ENCODE assay signal across 1 cellular context in genomic region chr16:67428146-67428731, GRCh38.
TF ChIP-seq lines count a peak whose summit lies in the region.

No MANE protein-coding gene starts in this region.

TF ChIP-seq in HepG2, 621 proteins besides CTCF, POLR2A, EP300 and RAD21 (continued from another document):
- TF ChIP-seq, protein P1, sequence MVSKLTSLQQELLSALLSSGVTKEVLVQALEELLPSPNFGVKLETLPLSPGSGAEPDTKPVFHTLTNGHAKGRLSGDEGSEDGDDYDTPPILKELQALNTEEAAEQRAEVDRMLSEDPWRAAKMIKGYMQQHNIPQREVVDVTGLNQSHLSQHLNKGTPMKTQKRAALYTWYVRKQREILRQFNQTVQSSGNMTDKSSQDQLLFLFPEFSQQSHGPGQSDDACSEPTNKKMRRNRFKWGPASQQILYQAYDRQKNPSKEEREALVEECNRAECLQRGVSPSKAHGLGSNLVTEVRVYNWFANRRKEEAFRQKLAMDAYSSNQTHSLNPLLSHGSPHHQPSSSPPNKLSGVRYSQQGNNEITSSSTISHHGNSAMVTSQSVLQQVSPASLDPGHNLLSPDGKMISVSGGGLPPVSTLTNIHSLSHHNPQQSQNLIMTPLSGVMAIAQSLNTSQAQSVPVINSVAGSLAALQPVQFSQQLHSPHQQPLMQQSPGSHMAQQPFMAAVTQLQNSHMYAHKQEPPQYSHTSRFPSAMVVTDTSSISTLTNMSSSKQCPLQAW (CRISPR knock-in tag; IDR thresholded peaks at IDR 0.05), result peak; percentile 63; the same call in 1 of the 2 replicates
- TF ChIP-seq KDM3A (CRISPR knock-in tag; IDR thresholded peaks at IDR 0.05; ENCODE audit: low read depth) (0 out of 2 replicates have a peak, but pooled peaks have one; percentile 55), ZSCAN25 (CRISPR knock-in tag; IDR thresholded peaks at IDR 0.05) (peak; percentile 76; the same call in 1 of the 2 replicates), ZNF121 (CRISPR knock-in tag; IDR thresholded peaks at IDR 0.05) (0 out of 2 replicates have a peak, but pooled peaks have one; percentile 7), KLF6 (CRISPR knock-in tag; IDR thresholded peaks at IDR 0.05) (peak; percentile 56; the same call in 1 of the 2 replicates), ZNF446 (CRISPR knock-in tag; IDR thresholded peaks at IDR 0.05) (peak; percentile 73; the same call in 1 of the 2 replicates), ZSCAN21 (CRISPR knock-in tag; IDR thresholded peaks at IDR 0.05; ENCODE audit: borderline replicate concordance) (0 out of 2 replicates have a peak, but pooled peaks have one; percentile 7), ZNF331 (CRISPR knock-in tag; IDR thresholded peaks at IDR 0.05) (0 out of 2 replicates have a peak, but pooled peaks have one; percentile 13), ZBTB33 (CRISPR knock-in tag; IDR thresholded peaks at IDR 0.05) (peak; percentile 6; the same call in 1 of the 2 replicates), BORCS8-MEF2B (CRISPR knock-in tag; IDR thresholded peaks at IDR 0.05) (peak; percentile 19; the same call in 1 of the 2 replicates), GPN1 (CRISPR knock-in tag; IDR thresholded peaks at IDR 0.05; ENCODE audit: borderline replicate concordance) (no peak), ISX (CRISPR knock-in tag; conservative IDR thresholded peaks at IDR 0.05) (no peak), NFATC3 (CRISPR knock-in tag; IDR thresholded peaks at IDR 0.05) (peak; percentile 43; the same call in 1 of the 2 replicates), ZNF543 (CRISPR knock-in tag; IDR thresholded peaks at IDR 0.05) (no peak), FIP1L1 (IDR thresholded peaks at IDR 0.05; ENCODE audit: borderline replicate concordance, insufficient read depth, low read depth, low read length) (no peak), ARID5B (CRISPR knock-in tag; IDR thresholded peaks at IDR 0.05) (0 out of 2 replicates have a peak, but pooled peaks have one; percentile 46)
- TF ChIP-seq, protein P2, sequence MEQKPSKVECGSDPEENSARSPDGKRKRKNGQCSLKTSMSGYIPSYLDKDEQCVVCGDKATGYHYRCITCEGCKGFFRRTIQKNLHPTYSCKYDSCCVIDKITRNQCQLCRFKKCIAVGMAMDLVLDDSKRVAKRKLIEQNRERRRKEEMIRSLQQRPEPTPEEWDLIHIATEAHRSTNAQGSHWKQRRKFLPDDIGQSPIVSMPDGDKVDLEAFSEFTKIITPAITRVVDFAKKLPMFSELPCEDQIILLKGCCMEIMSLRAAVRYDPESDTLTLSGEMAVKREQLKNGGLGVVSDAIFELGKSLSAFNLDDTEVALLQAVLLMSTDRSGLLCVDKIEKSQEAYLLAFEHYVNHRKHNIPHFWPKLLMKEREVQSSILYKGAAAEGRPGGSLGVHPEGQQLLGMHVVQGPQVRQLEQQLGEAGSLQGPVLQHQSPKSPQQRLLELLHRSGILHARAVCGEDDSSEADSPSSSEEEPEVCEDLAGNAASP (CRISPR knock-in tag; IDR thresholded peaks at IDR 0.05; ENCODE audit: borderline replicate concordance), result peak; percentile 76
- TF ChIP-seq, protein P3, sequence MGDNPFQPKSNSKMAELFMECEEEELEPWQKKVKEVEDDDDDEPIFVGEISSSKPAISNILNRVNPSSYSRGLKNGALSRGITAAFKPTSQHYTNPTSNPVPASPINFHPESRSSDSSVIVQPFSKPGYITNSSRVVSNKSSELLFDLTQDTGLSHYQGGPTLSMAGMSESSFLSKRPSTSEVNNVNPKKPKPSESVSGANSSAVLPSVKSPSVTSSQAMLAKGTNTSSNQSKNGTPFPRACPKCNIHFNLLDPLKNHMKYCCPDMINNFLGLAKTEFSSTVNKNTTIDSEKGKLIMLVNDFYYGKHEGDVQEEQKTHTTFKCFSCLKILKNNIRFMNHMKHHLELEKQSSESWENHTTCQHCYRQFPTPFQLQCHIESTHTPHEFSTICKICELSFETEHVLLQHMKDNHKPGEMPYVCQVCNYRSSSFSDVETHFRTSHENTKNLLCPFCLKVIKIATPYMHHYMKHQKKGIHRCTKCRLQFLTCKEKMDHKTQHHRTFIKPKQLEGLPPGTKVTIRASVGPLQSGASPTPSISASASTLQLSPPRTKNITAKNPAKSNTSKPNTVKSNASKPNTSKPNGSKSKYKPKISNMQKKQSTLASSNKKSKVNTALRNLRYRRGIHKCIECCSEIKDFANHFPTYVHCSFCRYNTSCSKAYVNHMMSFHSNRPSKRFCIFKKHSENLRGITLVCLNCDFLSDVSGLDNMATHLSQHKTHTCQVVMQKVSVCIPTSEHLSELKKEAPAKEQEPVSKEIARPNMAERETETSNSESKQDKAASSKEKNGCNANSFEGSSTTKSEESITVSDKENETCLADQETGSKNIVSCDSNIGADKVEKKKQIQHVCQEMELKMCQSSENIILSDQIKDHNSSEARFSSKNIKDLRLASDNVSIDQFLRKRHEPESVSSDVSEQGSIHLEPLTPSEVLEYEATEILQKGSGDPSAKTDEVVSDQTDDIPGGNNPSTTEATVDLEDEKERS (CRISPR knock-in tag; IDR thresholded peaks at IDR 0.05), result no peak
- TF ChIP-seq, protein P4, sequence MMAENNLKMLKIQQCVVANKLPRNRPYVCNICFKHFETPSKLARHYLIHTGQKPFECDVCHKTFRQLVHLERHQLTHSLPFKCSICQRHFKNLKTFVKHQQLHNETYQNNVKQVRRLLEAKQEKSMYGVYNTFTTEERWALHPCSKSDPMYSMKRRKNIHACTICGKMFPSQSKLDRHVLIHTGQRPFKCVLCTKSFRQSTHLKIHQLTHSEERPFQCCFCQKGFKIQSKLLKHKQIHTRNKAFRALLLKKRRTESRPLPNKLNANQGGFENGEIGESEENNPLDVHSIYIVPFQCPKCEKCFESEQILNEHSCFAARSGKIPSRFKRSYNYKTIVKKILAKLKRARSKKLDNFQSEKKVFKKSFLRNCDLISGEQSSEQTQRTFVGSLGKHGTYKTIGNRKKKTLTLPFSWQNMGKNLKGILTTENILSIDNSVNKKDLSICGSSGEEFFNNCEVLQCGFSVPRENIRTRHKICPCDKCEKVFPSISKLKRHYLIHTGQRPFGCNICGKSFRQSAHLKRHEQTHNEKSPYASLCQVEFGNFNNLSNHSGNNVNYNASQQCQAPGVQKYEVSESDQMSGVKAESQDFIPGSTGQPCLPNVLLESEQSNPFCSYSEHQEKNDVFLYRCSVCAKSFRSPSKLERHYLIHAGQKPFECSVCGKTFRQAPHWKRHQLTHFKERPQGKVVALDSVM (CRISPR knock-in tag; IDR thresholded peaks at IDR 0.05), result peak; percentile 91
- TF ChIP-seq, protein P5, sequence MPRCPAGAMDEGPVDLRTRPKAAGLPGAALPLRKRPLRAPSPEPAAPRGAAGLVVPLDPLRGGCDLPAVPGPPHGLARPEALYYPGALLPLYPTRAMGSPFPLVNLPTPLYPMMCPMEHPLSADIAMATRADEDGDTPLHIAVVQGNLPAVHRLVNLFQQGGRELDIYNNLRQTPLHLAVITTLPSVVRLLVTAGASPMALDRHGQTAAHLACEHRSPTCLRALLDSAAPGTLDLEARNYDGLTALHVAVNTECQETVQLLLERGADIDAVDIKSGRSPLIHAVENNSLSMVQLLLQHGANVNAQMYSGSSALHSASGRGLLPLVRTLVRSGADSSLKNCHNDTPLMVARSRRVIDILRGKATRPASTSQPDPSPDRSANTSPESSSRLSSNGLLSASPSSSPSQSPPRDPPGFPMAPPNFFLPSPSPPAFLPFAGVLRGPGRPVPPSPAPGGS (CRISPR knock-in tag; IDR thresholded peaks at IDR 0.05), result no peak; the same call in 1 of the 2 replicates
- TF ChIP-seq, protein P6, sequence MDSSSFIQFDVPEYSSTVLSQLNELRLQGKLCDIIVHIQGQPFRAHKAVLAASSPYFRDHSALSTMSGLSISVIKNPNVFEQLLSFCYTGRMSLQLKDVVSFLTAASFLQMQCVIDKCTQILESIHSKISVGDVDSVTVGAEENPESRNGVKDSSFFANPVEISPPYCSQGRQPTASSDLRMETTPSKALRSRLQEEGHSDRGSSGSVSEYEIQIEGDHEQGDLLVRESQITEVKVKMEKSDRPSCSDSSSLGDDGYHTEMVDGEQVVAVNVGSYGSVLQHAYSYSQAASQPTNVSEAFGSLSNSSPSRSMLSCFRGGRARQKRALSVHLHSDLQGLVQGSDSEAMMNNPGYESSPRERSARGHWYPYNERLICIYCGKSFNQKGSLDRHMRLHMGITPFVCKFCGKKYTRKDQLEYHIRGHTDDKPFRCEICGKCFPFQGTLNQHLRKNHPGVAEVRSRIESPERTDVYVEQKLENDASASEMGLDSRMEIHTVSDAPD (CRISPR knock-in tag; IDR thresholded peaks at IDR 0.05), result no peak
- TF ChIP-seq, protein P7, sequence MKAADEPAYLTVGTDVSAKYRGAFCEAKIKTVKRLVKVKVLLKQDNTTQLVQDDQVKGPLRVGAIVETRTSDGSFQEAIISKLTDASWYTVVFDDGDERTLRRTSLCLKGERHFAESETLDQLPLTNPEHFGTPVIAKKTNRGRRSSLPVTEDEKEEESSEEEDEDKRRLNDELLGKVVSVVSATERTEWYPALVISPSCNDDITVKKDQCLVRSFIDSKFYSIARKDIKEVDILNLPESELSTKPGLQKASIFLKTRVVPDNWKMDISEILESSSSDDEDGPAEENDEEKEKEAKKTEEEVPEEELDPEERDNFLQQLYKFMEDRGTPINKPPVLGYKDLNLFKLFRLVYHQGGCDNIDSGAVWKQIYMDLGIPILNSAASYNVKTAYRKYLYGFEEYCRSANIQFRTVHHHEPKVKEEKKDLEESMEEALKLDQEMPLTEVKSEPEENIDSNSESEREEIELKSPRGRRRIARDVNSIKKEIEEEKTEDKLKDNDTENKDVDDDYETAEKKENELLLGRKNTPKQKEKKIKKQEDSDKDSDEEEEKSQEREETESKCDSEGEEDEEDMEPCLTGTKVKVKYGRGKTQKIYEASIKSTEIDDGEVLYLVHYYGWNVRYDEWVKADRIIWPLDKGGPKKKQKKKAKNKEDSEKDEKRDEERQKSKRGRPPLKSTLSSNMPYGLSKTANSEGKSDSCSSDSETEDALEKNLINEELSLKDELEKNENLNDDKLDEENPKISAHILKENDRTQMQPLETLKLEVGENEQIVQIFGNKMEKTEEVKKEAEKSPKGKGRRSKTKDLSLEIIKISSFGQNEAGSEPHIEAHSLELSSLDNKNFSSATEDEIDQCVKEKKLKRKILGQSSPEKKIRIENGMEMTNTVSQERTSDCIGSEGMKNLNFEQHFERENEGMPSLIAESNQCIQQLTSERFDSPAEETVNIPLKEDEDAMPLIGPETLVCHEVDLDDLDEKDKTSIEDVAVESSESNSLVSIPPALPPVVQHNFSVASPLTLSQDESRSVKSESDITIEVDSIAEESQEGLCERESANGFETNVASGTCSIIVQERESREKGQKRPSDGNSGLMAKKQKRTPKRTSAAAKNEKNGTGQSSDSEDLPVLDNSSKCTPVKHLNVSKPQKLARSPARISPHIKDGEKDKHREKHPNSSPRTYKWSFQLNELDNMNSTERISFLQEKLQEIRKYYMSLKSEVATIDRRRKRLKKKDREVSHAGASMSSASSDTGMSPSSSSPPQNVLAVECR (CRISPR knock-in tag; IDR thresholded peaks at IDR 0.05; ENCODE audit: borderline replicate concordance), result peak; percentile 47; the same call in 1 of the 2 replicates
- TF ChIP-seq, protein P8, sequence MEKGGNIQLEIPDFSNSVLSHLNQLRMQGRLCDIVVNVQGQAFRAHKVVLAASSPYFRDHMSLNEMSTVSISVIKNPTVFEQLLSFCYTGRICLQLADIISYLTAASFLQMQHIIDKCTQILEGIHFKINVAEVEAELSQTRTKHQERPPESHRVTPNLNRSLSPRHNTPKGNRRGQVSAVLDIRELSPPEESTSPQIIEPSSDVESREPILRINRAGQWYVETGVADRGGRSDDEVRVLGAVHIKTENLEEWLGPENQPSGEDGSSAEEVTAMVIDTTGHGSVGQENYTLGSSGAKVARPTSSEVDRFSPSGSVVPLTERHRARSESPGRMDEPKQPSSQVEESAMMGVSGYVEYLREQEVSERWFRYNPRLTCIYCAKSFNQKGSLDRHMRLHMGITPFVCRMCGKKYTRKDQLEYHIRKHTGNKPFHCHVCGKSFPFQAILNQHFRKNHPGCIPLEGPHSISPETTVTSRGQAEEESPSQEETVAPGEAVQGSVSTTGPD (CRISPR knock-in tag; IDR thresholded peaks at IDR 0.05), result 0 out of 2 replicates have a peak, but pooled peaks have one; percentile 33
